ENCODE assay signal across 31 cellular contexts in genomic region chr6:69063401-69063800, GRCh38.
"Had no signal": no experiment of that assay in that cellular context is flagged by ENCODE, and none has a peak within 500 bp of the region (broad histone marks: within the 10 kb centered on the region; RNA-seq: fewer than 3 reads in every experiment).

No MANE protein-coding gene starts in this region.

- DNase-seq: activated B cell treated with CpG ODN at 0.5 μM for 24 hours; activated CD4-positive, alpha-beta T cell treated with anti-CD3 and anti-CD28 coated beads for 48 hours; activated CD4-positive, alpha-beta T cell treated with anti-CD3 and anti-CD28 coated beads, Interleukin-2, amount 50 U/mL, for 1 hour; activated CD4-positive, alpha-beta T cell treated with anti-CD3 and anti-CD28 coated beads, Interleukin-2, amount 50 U/mL, for 48 hours; activated CD8-positive, alpha-beta memory T cell treated with anti-CD3 and anti-CD28 coated beads for 24 hours; activated CD8-positive, alpha-beta T cell treated with anti-CD3 and anti-CD28 coated beads for 36 hours; activated effector memory CD4-positive, alpha-beta T cell treated with Interleukin-2 at 50 U/mL for 16 hours; activated gamma-delta T cell treated with Interleukin-2 at 50 U/mL for 16 hours; activated naive CD4-positive, alpha-beta T cell treated with anti-CD3 and anti-CD28 coated beads, Interleukin-2, amount 50 U/mL, for 16 hours; activated naive CD4-positive, alpha-beta T cell treated with Interleukin-2 at 50 U/mL for 16 hours; activated T-cell treated with anti-CD3 and anti-CD28 coated beads, Interleukin-2, amount 50 U/mL, for 4 hours; amniotic stem cell; anterior cingulate cortex; body of pancreas; caudate nucleus; cortex of kidney; dermis blood vessel endothelial cell; effector CD4-positive, alpha-beta T cell; effector memory CD8-positive, alpha-beta T cell; erythroblast; foreskin keratinocyte; gastrocnemius medialis; heart right ventricle; T-helper 17 cell; T1000; WERI-Rb-1 had no signal

- H3K27me3 ChIP-seq: body of pancreas, esophagus muscularis mucosa, foreskin keratinocyte, gastrocnemius medialis, heart right ventricle had no signal

- H3K4me1 ChIP-seq: body of pancreas, esophagus muscularis mucosa, foreskin keratinocyte, gastrocnemius medialis, heart right ventricle had no signal

- H3K9me3 ChIP-seq: body of pancreas, esophagus muscularis mucosa, gastrocnemius medialis, heart right ventricle had no signal

- H3K4me3 ChIP-seq: body of pancreas, esophagus muscularis mucosa, gastrocnemius medialis, heart right ventricle had no signal

- H3K4me3 Mint-ChIP-seq: activated B cell treated with CpG ODN at 0.5 μM for 24 hours; activated CD8-positive, alpha-beta T cell treated with anti-CD3 and anti-CD28 coated beads for 36 hours; activated naive CD8-positive, alpha-beta T cell; activated T-cell treated with anti-CD3 and anti-CD28 coated beads, Interleukin-2, amount 50 U/mL, for 4 hours; activated T-helper 17 cell treated with anti-CD3 and anti-CD28 coated beads, Interleukin-2, amount 50 U/mL, for 72 hours; effector memory CD8-positive, alpha-beta T cell; T-helper 17 cell; T-helper 2 cell treated with Interferon-gamma antibody and Interleukin-4, amounts not matched to agents 5 μg/mL and 100 μg/mL, for 36 hours had no signal

- H3K4me1 Mint-ChIP-seq: activated B cell treated with CpG ODN at 0.5 μM for 24 hours; activated T-helper 17 cell treated with anti-CD3 and anti-CD28 coated beads, Interleukin-2, amount 50 U/mL, for 72 hours; T-helper 17 cell had no signal

- H3K27me3 Mint-ChIP-seq: activated B cell treated with CpG ODN at 0.5 μM for 24 hours; activated CD8-positive, alpha-beta T cell treated with anti-CD3 and anti-CD28 coated beads for 36 hours; activated naive CD8-positive, alpha-beta T cell; activated T-helper 17 cell treated with anti-CD3 and anti-CD28 coated beads, Interleukin-2, amount 50 U/mL, for 72 hours; effector memory CD8-positive, alpha-beta T cell; T-helper 17 cell had no signal

- H3K36me3 Mint-ChIP-seq: activated naive CD8-positive, alpha-beta T cell had no signal

- H3K27ac ChIP-seq: body of pancreas, esophagus muscularis mucosa, foreskin keratinocyte, gastrocnemius medialis, heart right ventricle, WERI-Rb-1 had no signal

- H3K27ac Mint-ChIP-seq: activated B cell treated with CpG ODN at 0.5 μM for 24 hours; activated CD8-positive, alpha-beta T cell treated with anti-CD3 and anti-CD28 coated beads for 36 hours; activated naive CD8-positive, alpha-beta T cell; activated T-helper 17 cell treated with anti-CD3 and anti-CD28 coated beads, Interleukin-2, amount 50 U/mL, for 72 hours; effector memory CD8-positive, alpha-beta T cell; T-helper 17 cell; T-helper 2 cell treated with Interferon-gamma antibody and Interleukin-4, amounts not matched to agents 5 μg/mL and 100 μg/mL, for 36 hours had no signal

- ATAC-seq: activated CD4-positive, CD25-positive, alpha-beta regulatory T cell treated with anti-CD3 and anti-CD28 coated beads, Interleukin-2, amount 50 U/mL, for 24 hours; activated CD8-positive, alpha-beta T cell treated with anti-CD3 and anti-CD28 coated beads for 36 hours; activated T-cell treated with anti-CD3 and anti-CD28 coated beads, Interleukin-2, amount 50 U/mL, for 4 hours; activated T-helper 17 cell treated with anti-CD3 and anti-CD28 coated beads, Interleukin-2, amount 50 U/mL, for 72 hours; body of pancreas; effector memory CD8-positive, alpha-beta T cell; foreskin keratinocyte; gastrocnemius medialis; heart right ventricle; T-helper 17 cell had no signal

- H3K9me3 Mint-ChIP-seq: activated B cell treated with CpG ODN at 0.5 μM for 24 hours; activated CD8-positive, alpha-beta T cell treated with anti-CD3 and anti-CD28 coated beads for 36 hours; activated T-cell treated with anti-CD3 and anti-CD28 coated beads, Interleukin-2, amount 50 U/mL, for 4 hours; activated T-helper 17 cell treated with anti-CD3 and anti-CD28 coated beads, Interleukin-2, amount 50 U/mL, for 72 hours; T-helper 2 cell treated with Interferon-gamma antibody and Interleukin-4, amounts not matched to agents 5 μg/mL and 100 μg/mL, for 36 hours had no signal

- H3K36me3 ChIP-seq: esophagus muscularis mucosa, gastrocnemius medialis, heart right ventricle, WERI-Rb-1 had no signal
